In the genomic region with DNA sequence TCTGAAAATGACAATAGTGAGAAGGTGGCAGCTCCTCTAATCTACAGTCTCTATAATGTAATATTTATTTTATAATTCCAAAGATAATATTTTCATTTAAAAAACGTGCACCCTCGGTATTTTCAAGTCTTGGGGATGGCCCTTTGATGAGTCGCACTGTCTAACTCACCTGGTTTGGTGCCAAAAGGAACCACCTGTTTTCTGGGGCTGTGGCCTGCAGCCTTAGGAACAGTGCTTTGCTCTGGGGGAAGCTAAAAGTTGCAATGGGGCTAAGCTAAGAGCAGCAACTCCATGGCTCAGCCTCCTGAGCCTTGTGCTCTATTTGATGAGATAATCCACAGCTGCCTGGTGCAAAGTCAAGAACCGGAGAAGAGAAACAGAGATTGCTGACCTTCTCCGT, we compare ENCODE assay signal across 26 cellular contexts. TPM values are rescaled to one million over a fixed set of nuclear protein-coding genes. Genes with fewer than 3 reads are reported as not detected.
"Had no signal": no experiment of that assay in that cellular context is flagged by ENCODE, and none has a peak within 500 bp of the region (broad histone marks: within the 10 kb centered on the region; RNA-seq: fewer than 3 reads in every experiment).

No MANE protein-coding gene starts in this region.

- H3K27me3 Mint-ChIP-seq: naive B cell; stimulated activated memory B cell treated with anti-CD40 and anti-IgM and Interleukin-4, amounts not matched to agents 10 μg/mL and 1 μg/mL and 100 μg/mL, for 72 hours; stimulated activated naive CD8-positive, alpha-beta T cell treated with anti-CD3 and anti-CD28 coated beads, Interleukin-15, amount 100 ng/mL, for 72 hours; type B pancreatic cell had no signal

- DNase-seq: immature natural killer cell; kidney; left colon; left lung; lower lobe of right lung; mammary epithelial cell; mesenchymal stem cell; naive B cell; natural killer cell; nephron progenitor cell; right lobe of liver; stimulated activated CD4-positive, alpha-beta T cell treated with anti-CD3 and anti-CD28 coated beads, Interleukin-1b, Interleukin-23, amount 100 ng/mL, for 48 hours; stimulated activated CD4-positive, alpha-beta T cell treated with anti-CD3 and anti-CD28 coated beads, Interleukin-2, amount 100 ng/mL, for 48 hours; stimulated activated CD4-positive, alpha-beta T cell treated with anti-CD3 and anti-CD28 coated beads, Interleukin-4, amount 100 ng/mL, for 4 hours; stimulated activated CD8-positive, alpha-beta memory T cell treated with anti-CD3 and anti-CD28 coated beads, Interleukin-4, amount 100 ng/mL, for 48 hours; stimulated activated naive CD4-positive, alpha-beta T cell treated with Interleukin-2 at 50 U/mL for 16 hours; stimulated activated naive CD8-positive, alpha-beta T cell treated with anti-CD3 and anti-CD28 coated beads, Interleukin-15, amount 100 ng/mL, for 72 hours; substantia nigra; uterus had no signal

- H3K36me3 Mint-ChIP-seq: naive B cell; natural killer cell; stimulated activated memory B cell treated with anti-CD40 and anti-IgM and Interleukin-4, amounts not matched to agents 10 μg/mL and 1 μg/mL and 100 μg/mL, for 72 hours; type B pancreatic cell had no signal

- H3K4me1 Mint-ChIP-seq: immature natural killer cell; stimulated activated naive CD8-positive, alpha-beta T cell treated with anti-CD3 and anti-CD28 coated beads, Interleukin-15, amount 100 ng/mL, for 72 hours had no signal

- ATAC-seq: left colon; left lung; lower lobe of right lung; natural killer cell; right lobe of liver; stimulated activated memory B cell treated with anti-CD40 and anti-IgM and Interleukin-4, amounts not matched to agents 10 μg/mL and 1 μg/mL and 100 μg/mL, for 72 hours; stimulated activated naive CD8-positive, alpha-beta T cell treated with anti-CD3 and anti-CD28 coated beads, Interleukin-15, amount 100 ng/mL, for 72 hours had no signal

- H3K4me3 Mint-ChIP-seq: immature natural killer cell; naive B cell; natural killer cell; nephron progenitor cell; stimulated activated memory B cell treated with anti-CD40 and anti-IgM and Interleukin-4, amounts not matched to agents 10 μg/mL and 1 μg/mL and 100 μg/mL, for 72 hours; stimulated activated naive CD8-positive, alpha-beta T cell treated with anti-CD3 and anti-CD28 coated beads, Interleukin-15, amount 100 ng/mL, for 72 hours; type B pancreatic cell had no signal

- H3K27ac Mint-ChIP-seq: immature natural killer cell; naive B cell; natural killer cell; nephron progenitor cell; progenitor cell of endocrine pancreas; stimulated activated memory B cell treated with anti-CD40 and anti-IgM and Interleukin-4, amounts not matched to agents 10 μg/mL and 1 μg/mL and 100 μg/mL, for 72 hours; type B pancreatic cell had no signal

- H3K9me3 Mint-ChIP-seq: immature natural killer cell; naive B cell; natural killer cell; nephron progenitor cell; stimulated activated memory B cell treated with anti-CD40 and anti-IgM and Interleukin-4, amounts not matched to agents 10 μg/mL and 1 μg/mL and 100 μg/mL, for 72 hours; stimulated activated naive CD8-positive, alpha-beta T cell treated with anti-CD3 and anti-CD28 coated beads, Interleukin-15, amount 100 ng/mL, for 72 hours; type B pancreatic cell had no signal

RNA-seq across cellular contexts. Expression of a gene that starts 6.4 kb away (rescaled TPM):
- total RNA-seq: left colon, left lung, lower lobe of right lung, mammary epithelial cell, mucosa of gallbladder, progenitor cell of endocrine pancreas, pulmonary artery endothelial cell, right lobe of liver, temporal lobe had no signal
- polyA plus RNA-seq: immature natural killer cell, liver, mammary epithelial cell had no signal
